In genomic region chr12:115944851-115945496, GRCh38 we compare ENCODE assay signal across 18 cellular contexts.
"Had no signal": no experiment of that assay in that cellular context is flagged by ENCODE, and none has a peak within 500 bp of the region (broad histone marks: within the 10 kb centered on the region; RNA-seq: fewer than 3 reads in every experiment).

No MANE protein-coding gene starts in this region.

- H3K4me3 Mint-ChIP-seq: activated CD4-positive, alpha-beta T cell treated with anti-CD3 and anti-CD28 coated beads, Interleukin-2, amount 10 ng/mL, durations not matched to agents 24 days and 14 days; activated naive CD8-positive, alpha-beta T cell; activated T-cell treated with anti-CD3 and anti-CD28 coated beads, Interleukin-2, amount 50 U/mL, for 72 hours; central memory CD8-positive, alpha-beta T cell; natural killer cell treated with Interleukin-12 subunit alpha and Interleukin-12 subunit beta and Interleukin-15 and Interleukin-18, amount 100 ng/mL, for 72 hours; stimulated activated memory B cell treated with anti-CD40 and anti-IgM and Interleukin-4, amounts not matched to agents 10 μg/mL and 1 μg/mL and 100 μg/mL, for 72 hours had no signal

- H3K4me1 Mint-ChIP-seq: activated CD4-positive, alpha-beta T cell treated with anti-CD3 and anti-CD28 coated beads, Interleukin-2, amount 10 ng/mL, durations not matched to agents 24 days and 14 days; central memory CD8-positive, alpha-beta T cell; stimulated activated memory B cell treated with anti-CD40 and anti-IgM and Interleukin-4, amounts not matched to agents 10 μg/mL and 1 μg/mL and 100 μg/mL, for 72 hours had no signal

- H3K36me3 Mint-ChIP-seq: natural killer cell treated with Interleukin-12 subunit alpha and Interleukin-12 subunit beta and Interleukin-15 and Interleukin-18, amount 100 ng/mL, for 72 hours had no signal

- ATAC-seq: activated T-cell treated with anti-CD3 and anti-CD28 coated beads, Interleukin-2, amount 50 U/mL, for 72 hours; natural killer cell treated with Interleukin-12 subunit alpha and Interleukin-12 subunit beta and Interleukin-15 and Interleukin-18, amount 100 ng/mL, for 72 hours; psoas muscle; stimulated activated memory B cell treated with anti-CD40 and anti-IgM and Interleukin-4, amounts not matched to agents 10 μg/mL and 1 μg/mL and 100 μg/mL, for 72 hours had no signal

- H3K27ac Mint-ChIP-seq: activated CD4-positive, alpha-beta T cell treated with anti-CD3 and anti-CD28 coated beads, Interleukin-2, amount 10 ng/mL, durations not matched to agents 24 days and 14 days; activated naive CD8-positive, alpha-beta T cell; activated T-cell treated with anti-CD3 and anti-CD28 coated beads, Interleukin-2, amount 50 U/mL, for 72 hours; natural killer cell treated with Interleukin-12 subunit alpha and Interleukin-12 subunit beta and Interleukin-15 and Interleukin-18, amount 100 ng/mL, for 72 hours; stimulated activated memory B cell treated with anti-CD40 and anti-IgM and Interleukin-4, amounts not matched to agents 10 μg/mL and 1 μg/mL and 100 μg/mL, for 72 hours had no signal

- DNase-seq: activated CD4-positive, alpha-beta T cell treated with anti-CD3 and anti-CD28 coated beads, Interleukin-2, amount 10 ng/mL, durations not matched to agents 24 days and 14 days; activated CD4-positive, CD25-positive, alpha-beta regulatory T cell; activated CD8-positive, alpha-beta memory T cell treated with anti-CD3 and anti-CD28 coated beads, Interleukin-2, amount 50 U/mL, for 48 hours; activated gamma-delta T cell treated with Interleukin-2 at 50 U/mL for 16 hours; activated T-cell treated with anti-CD3 and anti-CD28 coated beads, Interleukin-2, amount 50 U/mL, for 72 hours; amygdala; brain microvascular endothelial cell; effector CD8-positive, alpha-beta T cell; left ventricle myocardium inferior; psoas muscle; substantia nigra; transverse colon had no signal

- H3K27ac ChIP-seq: brain microvascular endothelial cell, left ventricle myocardium inferior, psoas muscle, transverse colon had no signal

- H3K27me3 ChIP-seq: brain microvascular endothelial cell, transverse colon had no signal

- H3K9me3 ChIP-seq: left ventricle myocardium inferior, psoas muscle, transverse colon had no signal

- H3K27me3 Mint-ChIP-seq: activated CD4-positive, alpha-beta T cell treated with anti-CD3 and anti-CD28 coated beads, Interleukin-2, amount 10 ng/mL, durations not matched to agents 24 days and 14 days; activated naive CD8-positive, alpha-beta T cell; stimulated activated memory B cell treated with anti-CD40 and anti-IgM and Interleukin-4, amounts not matched to agents 10 μg/mL and 1 μg/mL and 100 μg/mL, for 72 hours had no signal

- H3K9me3 Mint-ChIP-seq: activated CD4-positive, alpha-beta T cell treated with anti-CD3 and anti-CD28 coated beads, Interleukin-2, amount 10 ng/mL, durations not matched to agents 24 days and 14 days; central memory CD8-positive, alpha-beta T cell; natural killer cell treated with Interleukin-12 subunit alpha and Interleukin-12 subunit beta and Interleukin-15 and Interleukin-18, amount 100 ng/mL, for 72 hours; stimulated activated memory B cell treated with anti-CD40 and anti-IgM and Interleukin-4, amounts not matched to agents 10 μg/mL and 1 μg/mL and 100 μg/mL, for 72 hours had no signal

- H3K4me3 ChIP-seq: left ventricle myocardium inferior, psoas muscle, transverse colon had no signal

- FAIRE-seq: frontal cortex, islet of Langerhans had no signal

- H3K4me1 ChIP-seq: left ventricle myocardium inferior, psoas muscle, transverse colon had no signal

- H3K36me3 ChIP-seq: brain microvascular endothelial cell, left ventricle myocardium inferior, transverse colon had no signal
